ENCODE assay signal across 8 cellular contexts in genomic region chr11:129750343-129751292, GRCh38.
DNase-seq lines count a peak whose midpoint lies in the region; ATAC-seq and TF ChIP-seq lines count a peak whose summit lies in the region.

No MANE protein-coding gene starts in this region.

- intact Hi-C loops in CD4-positive, alpha-beta T cell (cut with DNase I, micrococcal nuclease) = loop anchor here (1.0 to 5.0 kb wide), 5 partner anchors 386 to 868 kb away; no protein-coding TSS in a partner anchor
- intact Hi-C loops in mucosa of descending colon (cut with DNase I, micrococcal nuclease) = loop anchor here in 1 of 2 donors (10.0 kb wide), 1 partner anchor 386 kb away; no protein-coding TSS in a partner anchor

- peak overlapping the region; percentile 15 for H3K4me3 Mint-ChIP-seq in CD4-positive, alpha-beta T cell
- H3K4me3 Mint-ChIP-seq in activated CD8-positive, alpha-beta memory T cell treated with anti-CD3 and anti-CD28 coated beads, Interleukin-2, amount 10 ng/mL, durations not matched to agents 7 days and 5 days = no peak overlapping the region
- H3K4me3 Mint-ChIP-seq in endothelial cell (ENCODE audit: unreplicated experiment) = no peak overlapping the region

- no peak overlapping the region for H3K4me3 ChIP-seq in mucosa of descending colon

- DNase-seq in CD4-positive, alpha-beta T cell = peak; percentile 62 to 83 (median 73)
- DNase-seq in NCI-H82 (lab: John Stamatoyannopoulos, UW) (peak; percentile 68), endothelial cell (ENCODE audit: low spot score) (peak; percentile 83), mucosa of descending colon (peak; percentile 77 to 81 (median 80))
- peak; percentile 77 for DNase-seq in activated CD8-positive, alpha-beta memory T cell treated with anti-CD3 and anti-CD28 coated beads, Interleukin-2, amount 10 ng/mL, durations not matched to agents 7 days and 5 days
- peak; percentile 50 to 63 for DNase-seq in stimulated activated CD8-positive, alpha-beta memory T cell treated with anti-CD3 and anti-CD28 coated beads, Interleukin-4, amount 100 ng/mL, for 1 hour (ENCODE audit: low read depth in 2 of 2, low spot score in 1 of 2)

- H3K4me1 Mint-ChIP-seq in CD4-positive, alpha-beta T cell (ENCODE audit: low read depth) = peaks cover 4% of the 10 kb centered on the region
- peaks cover 4% of the 10 kb centered on the region for H3K4me1 Mint-ChIP-seq in activated CD8-positive, alpha-beta memory T cell treated with anti-CD3 and anti-CD28 coated beads, Interleukin-2, amount 10 ng/mL, durations not matched to agents 7 days and 5 days
- no peaks in the 10 kb centered on the region for H3K4me1 Mint-ChIP-seq in endothelial cell (ENCODE audit: unreplicated experiment)

- CTCF ChIA-PET in CD4-positive, alpha-beta T cell (lab: Charles Lee) = interaction anchor here (1.2 kb wide), 1 partner anchor 68 kb away, joined by 3 read pairs; no protein-coding TSS in a partner anchor
- CTCF ChIA-PET in activated CD8-positive, alpha-beta memory T cell treated with anti-CD3 and anti-CD28 coated beads, Interleukin-2, amount 10 ng/mL, durations not matched to agents 7 days and 5 days (lab: Charles Lee) = interaction anchor here (0.7 to 2.7 kb wide), 14 partner anchors 11 to 866 kb away, joined by 3 to 12 read pairs (median 3); partner anchors contain the start of gene BARX2

- peaks cover 25% of the 10 kb centered on the region for H3K27me3 Mint-ChIP-seq in CD4-positive, alpha-beta T cell
- peaks cover 26% of the 10 kb centered on the region for H3K27me3 Mint-ChIP-seq in activated CD8-positive, alpha-beta memory T cell treated with anti-CD3 and anti-CD28 coated beads, Interleukin-2, amount 10 ng/mL, durations not matched to agents 7 days and 5 days
- H3K27me3 Mint-ChIP-seq in endothelial cell (ENCODE audit: unreplicated experiment) = peaks cover under 1% of the 10 kb centered on the region

- POLR2A ChIA-PET in CD4-positive, alpha-beta T cell (lab: Charles Lee) = interaction anchor here (1.4 kb wide), 1 partner anchor 145 kb away, joined by 3 read pairs; the partner anchor contains the start of gene NFRKB

- peaks cover 7% of the 10 kb centered on the region for H3K4me1 ChIP-seq in mucosa of descending colon (ENCODE audit: low read depth)

- no peaks in the 10 kb centered on the region for H3K36me3 ChIP-seq in mucosa of descending colon (ENCODE audit: low read depth)

- ATAC-seq in CD4-positive, alpha-beta T cell (ENCODE audit: poor library complexity) = peak; percentile 92
- peak; percentile 84 for ATAC-seq in GM19328 (IDR thresholded peaks at IDR 0.05; ENCODE audit: unreplicated experiment)
- ATAC-seq in HG03442 (IDR thresholded peaks at IDR 0.05; ENCODE audit: unreplicated experiment) = peak; percentile 86
- ATAC-seq in activated CD8-positive, alpha-beta memory T cell treated with anti-CD3 and anti-CD28 coated beads, Interleukin-2, amount 10 ng/mL, durations not matched to agents 7 days and 5 days = peak; percentile 95
- ATAC-seq in mucosa of descending colon = peak; percentile 100

- H3K27ac ChIP-seq in CD4-positive, alpha-beta T cell (ENCODE audit: low read depth, low read length) = no peak overlapping the region

- no peaks in the 10 kb centered on the region for H3K9me3 Mint-ChIP-seq in CD4-positive, alpha-beta T cell
- H3K9me3 Mint-ChIP-seq in activated CD8-positive, alpha-beta memory T cell treated with anti-CD3 and anti-CD28 coated beads, Interleukin-2, amount 10 ng/mL, durations not matched to agents 7 days and 5 days (ENCODE audit: low read depth) = no peaks in the 10 kb centered on the region
- no peaks in the 10 kb centered on the region for H3K9me3 Mint-ChIP-seq in endothelial cell (ENCODE audit: unreplicated experiment)

- peak; percentile 100 for TF ChIP-seq CTCF in CD4-positive, alpha-beta T cell (IDR thresholded peaks at IDR 0.05)
- TF ChIP-seq CTCF in endothelial cell (IDR thresholded peaks at IDR 0.05; ENCODE audit: unreplicated experiment) (peak; percentile 100), mucosa of descending colon (IDR thresholded peaks at IDR 0.05) (peak; percentile 98)

- no peaks in the 10 kb centered on the region for H3K27me3 ChIP-seq in CD4-positive, alpha-beta T cell (ENCODE audit: control insufficient read depth, insufficient read depth, low read length)

- H3K9me3 ChIP-seq in CD4-positive, alpha-beta T cell (ENCODE audit: control insufficient read depth, low read length) = no peaks in the 10 kb centered on the region
- H3K9me3 ChIP-seq in mucosa of descending colon = no peaks in the 10 kb centered on the region

- no peak overlapping the region for H3K27ac Mint-ChIP-seq in CD4-positive, alpha-beta T cell
- no peak overlapping the region for H3K27ac Mint-ChIP-seq in activated CD8-positive, alpha-beta memory T cell treated with anti-CD3 and anti-CD28 coated beads, Interleukin-2, amount 10 ng/mL, durations not matched to agents 7 days and 5 days
- no peak overlapping the region for H3K27ac Mint-ChIP-seq in endothelial cell (ENCODE audit: unreplicated experiment)

- H3K36me3 Mint-ChIP-seq in CD4-positive, alpha-beta T cell (ENCODE audit: low read depth) = no peaks in the 10 kb centered on the region
- no peaks in the 10 kb centered on the region for H3K36me3 Mint-ChIP-seq in activated CD8-positive, alpha-beta memory T cell treated with anti-CD3 and anti-CD28 coated beads, Interleukin-2, amount 10 ng/mL, durations not matched to agents 7 days and 5 days
- no peaks in the 10 kb centered on the region for H3K36me3 Mint-ChIP-seq in endothelial cell (ENCODE audit: low read depth, unreplicated experiment)
